Comparison of ENCODE assay signal across 22 cellular contexts in genomic region chr1:27811741-27812500, GRCh38. TPM values are rescaled to one million over a fixed set of nuclear protein-coding genes. Genes with fewer than 3 reads are reported as not detected.
DNase-seq lines count a peak whose midpoint lies in the region; ATAC-seq, FAIRE-seq and TF ChIP-seq lines count a peak whose summit lies in the region.
"Had no signal": no experiment of that assay in that cellular context is flagged by ENCODE, and none has a peak within 500 bp of the region (broad histone marks: within the 10 kb centered on the region; RNA-seq: fewer than 3 reads in every experiment).

No MANE protein-coding gene starts in this region.

- no peak for TF ChIP-seq POLR2A in K562 (conservative IDR thresholded peaks at IDR 0.05)

- no peak overlapping the region for H4K8ac ChIP-seq in mesendoderm (ENCODE audit: low read depth, low read length)

- no peaks in the 10 kb centered on the region for H3K9me3 Mint-ChIP-seq in activated CD8-positive, alpha-beta memory T cell treated with anti-CD3 and anti-CD28 coated beads, Interleukin-2, amount 10 ng/mL, durations not matched to agents 7 days and 5 days (ENCODE audit: low read depth)
- H3K9me3 Mint-ChIP-seq in GM23338 (no peaks in the 10 kb centered on the region), osteocyte (ENCODE audit: unreplicated experiment) (no peaks in the 10 kb centered on the region), endothelial cell (ENCODE audit: unreplicated experiment) (no peaks in the 10 kb centered on the region)
- H3K9me3 Mint-ChIP-seq: CD8-positive, alpha-beta T cell had no signal

- H3K4me1 ChIP-seq in GM23338 (ENCODE audit: insufficient read depth): peaks cover 6% of the 10 kb centered on the region
- no peaks in the 10 kb centered on the region for H3K4me1 ChIP-seq in K562 (replicated peaks in 1 of 2; ENCODE audit: control insufficient read depth in 2 of 2, insufficient read depth in 2 of 2, low read length in 2 of 2)
- H3K4me1 ChIP-seq in mesendoderm (ENCODE audit: control insufficient read depth, low read depth, low read length): no peaks in the 10 kb centered on the region
- H3K4me1 ChIP-seq: BLaER1 had no signal

- H3K4me2 ChIP-seq in GM23338 (no peak overlapping the region), K562 (ENCODE audit: insufficient read depth, low read length) (no peak overlapping the region), mesendoderm (ENCODE audit: low read length) (no peak overlapping the region)
- H3K4me2 ChIP-seq: A549, BLaER1 had no signal

- H2AFZ ChIP-seq in GM23338 (no peak overlapping the region), K562 (ENCODE audit: low read depth, low read length) (no peak overlapping the region)

- H3K4me3 Mint-ChIP-seq in activated CD8-positive, alpha-beta memory T cell treated with anti-CD3 and anti-CD28 coated beads, Interleukin-2, amount 10 ng/mL, durations not matched to agents 7 days and 5 days: no peak overlapping the region
- no peak overlapping the region for H3K4me3 Mint-ChIP-seq in GM23338
- H3K4me3 Mint-ChIP-seq in osteocyte (ENCODE audit: unreplicated experiment): no peak overlapping the region
- no peak overlapping the region for H3K4me3 Mint-ChIP-seq in endothelial cell (ENCODE audit: unreplicated experiment)
- H3K4me3 Mint-ChIP-seq: CD8-positive, alpha-beta T cell had no signal

- H3K4me1 Mint-ChIP-seq in activated CD8-positive, alpha-beta memory T cell treated with anti-CD3 and anti-CD28 coated beads, Interleukin-2, amount 10 ng/mL, durations not matched to agents 7 days and 5 days: peaks cover 5% of the 10 kb centered on the region
- H3K4me1 Mint-ChIP-seq in GM23338 (peaks cover 9% of the 10 kb centered on the region), osteocyte (ENCODE audit: unreplicated experiment) (peaks cover 4% of the 10 kb centered on the region), endothelial cell (ENCODE audit: unreplicated experiment) (no peaks in the 10 kb centered on the region)

- POLR2A ChIA-PET in K562 (lab: Yijun Ruan, JAX): interaction anchor here (1.2 kb wide), 1 partner anchor 17 kb away, joined by 6 read pairs; no protein-coding TSS in a partner anchor

- no TSS peak for BruUV-seq in K562 (replicated peaks; lab: Mats Ljungman, UMichigan)

- no peaks in the 10 kb centered on the region for H3K9me2 ChIP-seq in GM23338 (ENCODE audit: insufficient read depth)

- H3K4ac ChIP-seq in mesendoderm (ENCODE audit: low read depth, low read length): no peak overlapping the region

- H3K18ac ChIP-seq in mesendoderm (ENCODE audit: low read length): no peak overlapping the region

- CTCF ChIA-PET in activated CD8-positive, alpha-beta memory T cell treated with anti-CD3 and anti-CD28 coated beads, Interleukin-2, amount 10 ng/mL, durations not matched to agents 7 days and 5 days (lab: Charles Lee): interaction anchor here (1.5 kb wide), 1 partner anchor 13 kb away, joined by 3 read pairs; no protein-coding TSS in a partner anchor
- CTCF ChIA-PET in K562 (lab: Yijun Ruan, JAX; ENCODE audit: low intra/inter-chr PET ratio): no interaction called here

- no peak overlapping the region for H2AK5ac ChIP-seq in mesendoderm (ENCODE audit: low read length)

- H3K9me1 ChIP-seq in K562 (ENCODE audit: control insufficient read depth, insufficient read depth, low read length): no peaks in the 10 kb centered on the region

- FAIRE-seq in K562 (lab: Jason Lieb, UNC): no peak
- FAIRE-seq: A549, GM12878, GM19239 had no signal

- no peaks in the 10 kb centered on the region for H4K20me1 ChIP-seq in GM23338 (replicated peaks; ENCODE audit: insufficient read depth)
- no peaks in the 10 kb centered on the region for H4K20me1 ChIP-seq in K562 (replicated peaks; ENCODE audit: control insufficient read depth, insufficient read depth, low read length)
- H4K20me1 ChIP-seq: BLaER1 had no signal

- in situ Hi-C loops in K562 (cut with MboI): no loop called here

- H3K36me3 ChIP-seq in GM23338 (ENCODE audit: insufficient read depth) (no peaks in the 10 kb centered on the region), K562 (ENCODE audit: control insufficient read depth, insufficient read depth, low read length) (peaks cover 16% of the 10 kb centered on the region), mesendoderm (ENCODE audit: control insufficient read depth, insufficient read depth, low read length) (no peaks in the 10 kb centered on the region)

- H3K9me3 ChIP-seq in K562 (replicated peaks; ENCODE audit: control insufficient read depth, insufficient read depth, low read depth, low read length): no peaks in the 10 kb centered on the region
- H3K9me3 ChIP-seq: A549, BLaER1 had no signal

- intact Hi-C loops in K562 (cut with micrococcal nuclease): no loop called here

- H3K27ac Mint-ChIP-seq in activated CD8-positive, alpha-beta memory T cell treated with anti-CD3 and anti-CD28 coated beads, Interleukin-2, amount 10 ng/mL, durations not matched to agents 7 days and 5 days: peak overlapping the region; percentile 56
- H3K27ac Mint-ChIP-seq in GM23338 (peak overlapping the region; percentile 42; the same call in 1 of the 2 replicates), osteocyte (ENCODE audit: unreplicated experiment) (peak overlapping the region; percentile 9), endothelial cell (ENCODE audit: unreplicated experiment) (no peak overlapping the region)
- H3K27ac Mint-ChIP-seq: CD8-positive, alpha-beta T cell had no signal

- H3K4me3 ChIP-seq in GM23338 (no peak overlapping the region), K562 (no peak overlapping the region), mesendoderm (ENCODE audit: low read length) (no peak overlapping the region)
- H3K4me3 ChIP-seq: A549, BLaER1, GM12878 had no signal

- H3K9ac ChIP-seq in K562 (ENCODE audit: insufficient read depth in 1 of 2, low read depth in 2 of 2, low read length in 2 of 2) (no peak overlapping the region), mesendoderm (ENCODE audit: low read length) (no peak overlapping the region)
- H3K9ac ChIP-seq: BLaER1 had no signal

- H4K5ac ChIP-seq in mesendoderm (ENCODE audit: low read length): no peak overlapping the region

- H3K27me3 ChIP-seq in GM23338 (ENCODE audit: insufficient read depth) (no peaks in the 10 kb centered on the region), K562 (ENCODE audit: control insufficient read depth in 2 of 2, insufficient read depth in 2 of 2, low read length in 2 of 2) (no peaks in the 10 kb centered on the region), mesendoderm (ENCODE audit: insufficient read depth, low read length, poor library complexity) (no peaks in the 10 kb centered on the region)
- H3K27me3 ChIP-seq: BLaER1 had no signal

- no peak overlapping the region for H2BK120ac ChIP-seq in mesendoderm (ENCODE audit: low read depth, low read length)

- H3K27me3 Mint-ChIP-seq in activated CD8-positive, alpha-beta memory T cell treated with anti-CD3 and anti-CD28 coated beads, Interleukin-2, amount 10 ng/mL, durations not matched to agents 7 days and 5 days: no peaks in the 10 kb centered on the region
- no peaks in the 10 kb centered on the region for H3K27me3 Mint-ChIP-seq in GM23338 (ENCODE audit: insufficient read depth, low read depth, poor library complexity)
- no peaks in the 10 kb centered on the region for H3K27me3 Mint-ChIP-seq in osteocyte (ENCODE audit: unreplicated experiment)
- no peaks in the 10 kb centered on the region for H3K27me3 Mint-ChIP-seq in endothelial cell (ENCODE audit: unreplicated experiment)

- H3K27ac ChIP-seq in GM23338 (ENCODE audit: low read depth) (no peak overlapping the region), K562 (ENCODE audit: extremely low read depth, low read depth, low read length) (no peak overlapping the region), mesendoderm (ENCODE audit: low read depth, low read length) (no peak overlapping the region)
- H3K27ac ChIP-seq: A549, BLaER1 had no signal

- no peak for ATAC-seq in activated CD8-positive, alpha-beta memory T cell treated with anti-CD3 and anti-CD28 coated beads, Interleukin-2, amount 10 ng/mL, durations not matched to agents 7 days and 5 days
- no peak for ATAC-seq in GM23338
- no peak for ATAC-seq in K562
- ATAC-seq: A549; CD8-positive, alpha-beta T cell; GM12878; HCT116; Panc1 had no signal

- TF ChIP-seq EP300 in K562 (IDR thresholded peaks at IDR 0.05; ENCODE audit: low read length): no peak

- H3K36me3 Mint-ChIP-seq in activated CD8-positive, alpha-beta memory T cell treated with anti-CD3 and anti-CD28 coated beads, Interleukin-2, amount 10 ng/mL, durations not matched to agents 7 days and 5 days: peaks cover 17% of the 10 kb centered on the region
- H3K36me3 Mint-ChIP-seq in GM23338 (ENCODE audit: low read depth): no peaks in the 10 kb centered on the region
- peaks cover 21% of the 10 kb centered on the region for H3K36me3 Mint-ChIP-seq in osteocyte (ENCODE audit: unreplicated experiment)
- peaks cover 18% of the 10 kb centered on the region for H3K36me3 Mint-ChIP-seq in endothelial cell (ENCODE audit: low read depth, unreplicated experiment)

- no peak for TF ChIP-seq RAD21 in K562 (CRISPR knock-in tag; conservative IDR thresholded peaks at IDR 0.05 in 1 of 2, IDR thresholded peaks at IDR 0.05 in 1 of 2)

- no peak overlapping the region for H3K23ac ChIP-seq in mesendoderm (ENCODE audit: low read length)

- DNase-seq in activated CD8-positive, alpha-beta memory T cell treated with anti-CD3 and anti-CD28 coated beads, Interleukin-2, amount 10 ng/mL, durations not matched to agents 7 days and 5 days: no peak
- DNase-seq in activated CD8-positive, alpha-beta memory T cell treated with anti-CD3 and anti-CD28 coated beads, Interleukin-2, amount 50 U/mL, for 4 hours: no peak
- DNase-seq in GM23338 (ENCODE audit: low spot score) (no peak), K562 (ENCODE audit: extremely low read depth in 1 of 4, low spot score in 3 of 4) (no peak), osteocyte (ENCODE audit: extremely low spot score, unreplicated experiment) (no peak), mesendoderm (no peak), endothelial cell (ENCODE audit: low spot score) (no peak)
- DNase-seq: CD8-positive, alpha-beta T cell; DMS53; EL; GOT3; NCI-H1105; NCI-H2081; NCI-H2171 treated with DMSO at 0.1 percent for 48 hours; NCI-H446; NCI-H69 had no signal

- no peak overlapping the region for H3K56ac ChIP-seq in mesendoderm (ENCODE audit: low read length)

- WGBS in K562 (ENCODE audit: insufficient coverage, low coverage, missing lambda C conversion rate): 75% methylated on average over 6 of the region's 6 CpGs
- no CpG with 5 or more reads among the region's 6 CpGs for WGBS in mesendoderm (ENCODE audit: extremely low coverage, insufficient coverage, low lambda C conversion rate)

- H2BK15ac ChIP-seq in mesendoderm (replicated peaks; ENCODE audit: low read depth): no peak overlapping the region

- no peak overlapping the region for H2BK5ac ChIP-seq in mesendoderm (ENCODE audit: low read length)

- no peaks in the 10 kb centered on the region for H3K79me1 ChIP-seq in mesendoderm (ENCODE audit: low read length)

- no peaks in the 10 kb centered on the region for H3K79me2 ChIP-seq in GM23338 (replicated peaks; ENCODE audit: insufficient read depth)
- no peaks in the 10 kb centered on the region for H3K79me2 ChIP-seq in K562 (ENCODE audit: control insufficient read depth, insufficient read depth, low read length)
- no peaks in the 10 kb centered on the region for H3K79me2 ChIP-seq in mesendoderm (ENCODE audit: control insufficient read depth, insufficient read depth, low read length)

- H3F3A ChIP-seq in GM23338 (replicated peaks; ENCODE audit: low read depth): no peaks in the 10 kb centered on the region

- TF ChIP-seq CTCF in GM23338 (conservative IDR thresholded peaks at IDR 0.05; ENCODE audit: low read depth in 2 of 2): no peak
- no peak for TF ChIP-seq CTCF in K562 (IDR thresholded peaks at IDR 0.05 in 2 of 3, conservative IDR thresholded peaks at IDR 0.05 in 1 of 3; ENCODE audit: insufficient read depth in 2 of 3, low read depth in 1 of 3, low read length in 3 of 3)
- TF ChIP-seq CTCF in osteocyte (IDR thresholded peaks at IDR 0.05): no peak
- no peak for TF ChIP-seq CTCF in endothelial cell (IDR thresholded peaks at IDR 0.05; ENCODE audit: unreplicated experiment)

RNA-seq across cellular contexts. Expression of gene PPP1R8, which starts 18.7 kb away (rescaled TPM):
- total RNA-seq in activated CD8-positive, alpha-beta memory T cell treated with anti-CD3 and anti-CD28 coated beads, Interleukin-2, amount 10 ng/mL, durations not matched to agents 7 days and 5 days: 10 to 100 TPM; 57.4 to 68.7 TPM
- total RNA-seq in GM23338 (2014; rRNA removed; shearing (Covaris generic)): 50.5 and 53.8 TPM in 2 replicates
- polyA plus RNA-seq in GM23338 (2016; fragmentation: Nextera tagmentation; extraction: Ambion mirVana): 13.4 and 13.6 TPM in 2 replicates
- 20.9 and 25.0 TPM in 2 replicates for total RNA-seq in K562 (2011; cell fraction: chromatin; rRNA removed; ENCODE audit: low replicate concordance)
- 24.2 and 25.8 TPM in 2 replicates for total RNA-seq in K562 (2011; cell fraction: nucleolus; rRNA removed)
- total RNA-seq in K562 (2011; cell fraction: nucleoplasm; rRNA removed): 22.5 and 26.0 TPM in 2 replicates
- 70.7 and 79.1 TPM in 2 replicates for total RNA-seq in K562 (2014; rRNA removed)
- total RNA-seq in K562 (2014; rRNA removed; fragmentation: Illumina TruSeq; extraction: Trizol): 74.6 and 79.6 TPM in 2 replicates
- 80.1 and 87.9 TPM in 2 replicates for total RNA-seq in K562 (2015; rRNA removed; fragmentation: Illumina TruSeq; extraction: Trizol)
- 66.7 and 75.3 TPM in 2 replicates for total RNA-seq in K562 (2021)
- polyA plus RNA-seq in K562 (2011; rRNA removed): 89.6 and 101 TPM in 2 replicates
- 74.3 and 80.9 TPM in 2 replicates for polyA plus RNA-seq in K562 (2011; cell fraction: cytosol; rRNA removed)
- 37.2 and 44.2 TPM in 2 replicates for polyA plus RNA-seq in K562 (2011; cell fraction: nucleus; rRNA removed)
- 53.6 and 64.5 TPM in 2 replicates for polyA plus RNA-seq in K562 (2012)
- 107 and 132 TPM in 2 replicates for polyA plus RNA-seq in K562 (2014; fragmentation: Illumina TruSeq; extraction: Trizol)
- 10 to 100 TPM; 16.2 to 20.2 TPM for polyA plus RNA-seq in K562 (2014; fragmentation: Nextera tagmentation; extraction: Ambion mirVana)
- polyA plus RNA-seq in K562 (2014; rRNA removed): 83.0 and 89.5 TPM in 2 replicates
- polyA minus RNA-seq in K562 (2011; rRNA and poly(A)+ RNA removed): 120 and 129 TPM in 2 replicates
- 48.7 and 53.1 TPM in 2 replicates for polyA minus RNA-seq in K562 (2011; cell fraction: cytosol; rRNA and poly(A)+ RNA removed)
- polyA minus RNA-seq in K562 (2011; cell fraction: nucleus; rRNA and poly(A)+ RNA removed): 12.4 and 24.0 TPM in 2 replicates
- total RNA-seq in osteocyte: 49.5 and 49.6 TPM in 2 replicates
- polyA plus RNA-seq in mesendoderm (2013, experiment 1 of 2): 50.8 TPM
- polyA plus RNA-seq in mesendoderm (2013, experiment 2 of 2): 49.6 TPM
- total RNA-seq in endothelial cell (ENCODE audit: unreplicated experiment): 46.9 TPM

RNA-seq across cellular contexts. Expression of gene STX12, which starts 38.9 kb away (rescaled TPM):
- 10 to 100 TPM; 20.4 to 29.5 TPM for total RNA-seq in activated CD8-positive, alpha-beta memory T cell treated with anti-CD3 and anti-CD28 coated beads, Interleukin-2, amount 10 ng/mL, durations not matched to agents 7 days and 5 days
- 9.0 and 13.7 TPM in 2 replicates for total RNA-seq in GM23338 (2014; rRNA removed; shearing (Covaris generic))
- 5.1 and 6.1 TPM in 2 replicates for polyA plus RNA-seq in GM23338 (2016; fragmentation: Nextera tagmentation; extraction: Ambion mirVana)
- total RNA-seq in K562 (2011; cell fraction: chromatin; rRNA removed; ENCODE audit: low replicate concordance): 38.9 and 95.6 TPM in 2 replicates
- total RNA-seq in K562 (2011; cell fraction: nucleolus; rRNA removed): 20.0 and 21.6 TPM in 2 replicates
- 42.5 and 46.3 TPM in 2 replicates for total RNA-seq in K562 (2011; cell fraction: nucleoplasm; rRNA removed)
- 18.2 and 27.2 TPM in 2 replicates for total RNA-seq in K562 (2014; rRNA removed)
- 27.1 and 31.5 TPM in 2 replicates for total RNA-seq in K562 (2014; rRNA removed; fragmentation: Illumina TruSeq; extraction: Trizol)
- 24.7 and 25.7 TPM in 2 replicates for total RNA-seq in K562 (2015; rRNA removed; fragmentation: Illumina TruSeq; extraction: Trizol)
- total RNA-seq in K562 (2021): 23.1 and 23.8 TPM in 2 replicates
- 18.4 and 24.4 TPM in 2 replicates for polyA plus RNA-seq in K562 (2011; rRNA removed)
- polyA plus RNA-seq in K562 (2011; cell fraction: cytosol; rRNA removed): 9.6 and 15.1 TPM in 2 replicates
- polyA plus RNA-seq in K562 (2011; cell fraction: nucleus; rRNA removed): 23.7 and 41.6 TPM in 2 replicates
- polyA plus RNA-seq in K562 (2012): 14.9 and 21.8 TPM in 2 replicates
- polyA plus RNA-seq in K562 (2014; fragmentation: Illumina TruSeq; extraction: Trizol): 26.9 and 31.3 TPM in 2 replicates
- polyA plus RNA-seq in K562 (2014; fragmentation: Nextera tagmentation; extraction: Ambion mirVana): 10 to 100 TPM; 23.1 to 27.4 TPM
- 16.9 and 18.6 TPM in 2 replicates for polyA plus RNA-seq in K562 (2014; rRNA removed)
- polyA minus RNA-seq in K562 (2011; rRNA and poly(A)+ RNA removed): 20.1 and 32.5 TPM in 2 replicates
- polyA minus RNA-seq in K562 (2011; cell fraction: cytosol; rRNA and poly(A)+ RNA removed): 9.1 and 14.3 TPM in 2 replicates
- 12.3 and 14.1 TPM in 2 replicates for polyA minus RNA-seq in K562 (2011; cell fraction: nucleus; rRNA and poly(A)+ RNA removed)
- total RNA-seq in osteocyte: 40.5 and 44.5 TPM in 2 replicates
- 9.5 TPM for polyA plus RNA-seq in mesendoderm (2013, experiment 1 of 2)
- 10.3 TPM for polyA plus RNA-seq in mesendoderm (2013, experiment 2 of 2)
- total RNA-seq in endothelial cell (ENCODE audit: unreplicated experiment): 52.4 TPM
